14 cellular contexts compared by ENCODE assay signal in genomic region chr6:104625536-104625935, GRCh38.
A peak's percentile ranks its signal among the peaks of the same experiment; 100 is the strongest.
DNase-seq lines count a peak whose midpoint lies in the region; ATAC-seq, FAIRE-seq and TF ChIP-seq lines count a peak whose summit lies in the region.
"Had no signal": no experiment of that assay in that cellular context is flagged by ENCODE, and none has a peak within 500 bp of the region (broad histone marks: within the 10 kb centered on the region; RNA-seq: fewer than 3 reads in every experiment).

No MANE protein-coding gene starts in this region.

- intact Hi-C loops in MCF 10A (cut with micrococcal nuclease) (loop anchor here (2.0 kb wide), 1 partner anchor 13 kb away; no protein-coding TSS in a partner anchor), breast epithelium (cut with DNase I; ENCODE audit: low total_unique reads) (no loop called here)

- no peaks in the 10 kb centered on the region for H3K36me3 Mint-ChIP-seq in MCF 10A (ENCODE audit: insufficient read depth, unreplicated experiment)

- H3K27ac ChIP-seq in breast epithelium (no peak overlapping the region), keratinocyte (ENCODE audit: control insufficient read depth, insufficient read depth, low read length) (peak overlapping the region; percentile 92)
- H3K27ac ChIP-seq: left ventricle myocardium inferior, tibial artery had no signal

- FAIRE-seq in keratinocyte (lab: Jason Lieb, UNC), result peak; percentile 100
- FAIRE-seq in urothelium cell line (lab: Jason Lieb, UNC), result peak; percentile 71

- CTCF ChIA-PET in MCF 10A (lab: Yijun Ruan, JAX), result interaction anchor here (0.9 kb wide), 1 partner anchor 17 kb away, joined by 5 read pairs; no protein-coding TSS in a partner anchor

- no peaks in the 10 kb centered on the region for H3K9me3 Mint-ChIP-seq in MCF 10A (ENCODE audit: unreplicated experiment)

- H3K27me3 Mint-ChIP-seq in MCF 10A (ENCODE audit: insufficient read depth, unreplicated experiment), result no peaks in the 10 kb centered on the region

- H3K4me3 ChIP-seq in breast epithelium, result no peak overlapping the region
- H3K4me3 ChIP-seq in astrocyte of the spinal cord (ENCODE audit: low read depth, low read length), result no peak overlapping the region
- H3K4me3 ChIP-seq in keratinocyte (ENCODE audit: control insufficient read depth in 2 of 3, extremely low read depth in 1 of 3, insufficient read depth in 2 of 3, low read depth in 1 of 3, low read length in 3 of 3), result peak overlapping the region in 2 of 3 experiments; percentile 34 to 47
- H3K4me3 ChIP-seq: left ventricle myocardium inferior, tibial artery had no signal

- H2AFZ ChIP-seq in keratinocyte (ENCODE audit: control insufficient read depth, low read length), result peak overlapping the region; percentile 70

- in situ Hi-C loops in astrocyte of the spinal cord (cut with HindIII; ENCODE audit: low sequenced_read_pairs), result no loop called here

- no peak for ATAC-seq in GM18909 (IDR thresholded peaks at IDR 0.05; ENCODE audit: poor library complexity, unreplicated experiment)

- peaks cover 2% of the 10 kb centered on the region for H3K9me1 ChIP-seq in keratinocyte (ENCODE audit: control insufficient read depth, extremely low read depth, insufficient read depth, low read length)

- DNase-seq in MCF 10A (ENCODE audit: unreplicated experiment) (peak; percentile 96), breast epithelium (ENCODE audit: low spot score in 2 of 2) (no peak), astrocyte of the spinal cord (ENCODE audit: low read depth, low spot score) (peak; percentile 45), keratinocyte (ENCODE audit: low read depth, low spot score) (peak; percentile 95), urothelium cell line (ENCODE audit: low spot score) (peak; percentile 47)
- DNase-seq in central memory CD4-positive, alpha-beta T cell, result no peak
- no peak for DNase-seq in activated CD4-positive, CD25-positive, alpha-beta regulatory T cell (lab: John Stamatoyannopoulos, UW)
- DNase-seq: 8988T, amygdala, left ventricle myocardium inferior, NCI-H1092 treated with DMSO at 0.1 percent for 48 hours, posterior cingulate gyrus, tibial artery had no signal

- peaks cover 43% of the 10 kb centered on the region for H3K4me1 Mint-ChIP-seq in MCF 10A (ENCODE audit: insufficient read depth, unreplicated experiment)

- H3K27ac Mint-ChIP-seq in MCF 10A (ENCODE audit: low read depth, unreplicated experiment), result peak overlapping the region; percentile 92

- TF ChIP-seq CTCF in MCF 10A (IDR thresholded peaks at IDR 0.05; ENCODE audit: unreplicated experiment), result no peak
- no peak for TF ChIP-seq CTCF in breast epithelium (IDR thresholded peaks at IDR 0.05)
- no peak for TF ChIP-seq CTCF in astrocyte of the spinal cord (IDR thresholded peaks at IDR 0.05; ENCODE audit: low read depth, low read length)
- no peak for TF ChIP-seq CTCF in keratinocyte (optimal IDR thresholded peaks at IDR 0.05 in 1 of 3, IDR thresholded peaks at IDR 0.05 in 1 of 3, conservative IDR thresholded peaks at IDR 0.05 in 1 of 3; ENCODE audit: extremely low read depth in 1 of 3, insufficient read depth in 2 of 3, low read length in 3 of 3)

- no peaks in the 10 kb centered on the region for H3K9me3 ChIP-seq in breast epithelium
- H3K9me3 ChIP-seq in keratinocyte (ENCODE audit: control insufficient read depth, low read depth, low read length), result no peaks in the 10 kb centered on the region
- H3K9me3 ChIP-seq: left ventricle myocardium inferior, tibial artery had no signal

- peak overlapping the region; percentile 84 for H3K4me2 ChIP-seq in keratinocyte (ENCODE audit: control insufficient read depth, extremely low read depth, insufficient read depth, low read depth, low read length)

- dilution Hi-C loops in keratinocyte (cut with MboI; ENCODE audit: extremely low pct_ligation_motif_present, low sequenced_read_pairs), result no loop called here

- H4K20me1 ChIP-seq in keratinocyte (ENCODE audit: control insufficient read depth, extremely low read depth, insufficient read depth, low read length), result no peaks in the 10 kb centered on the region

- TF ChIP-seq POLR2A in breast epithelium (IDR thresholded peaks at IDR 0.05), result no peak

- no TSS peak for BruUV-seq in MCF 10A (replicated peaks; lab: Mats Ljungman, UMichigan)

- H3K4me3 Mint-ChIP-seq in MCF 10A (ENCODE audit: unreplicated experiment), result peak overlapping the region; percentile 50

- H3K36me3 ChIP-seq in breast epithelium (no peaks in the 10 kb centered on the region), keratinocyte (ENCODE audit: control insufficient read depth in 2 of 2, extremely low read depth in 1 of 2, insufficient read depth in 2 of 2, low read length in 2 of 2) (no peaks in the 10 kb centered on the region)
- H3K36me3 ChIP-seq: left ventricle myocardium inferior, tibial artery had no signal

- H3K27me3 ChIP-seq in breast epithelium, result no peaks in the 10 kb centered on the region
- no peaks in the 10 kb centered on the region for H3K27me3 ChIP-seq in keratinocyte (ENCODE audit: control insufficient read depth, extremely low read depth, insufficient read depth, low read length)
- H3K27me3 ChIP-seq: tibial artery had no signal

- H3K79me2 ChIP-seq in keratinocyte (ENCODE audit: control insufficient read depth, insufficient read depth, low read length), result no peaks in the 10 kb centered on the region

- POLR2A ChIA-PET in MCF 10A (lab: Yijun Ruan, JAX), result interaction anchor here (0.6 to 3.1 kb wide), 11 partner anchors 9 to 92 kb away, joined by 3 to 17 read pairs (median 4); no protein-coding TSS in a partner anchor

- H3K4me1 ChIP-seq in breast epithelium (no peaks in the 10 kb centered on the region), keratinocyte (ENCODE audit: control insufficient read depth, extremely low read depth, insufficient read depth, low read length) (peaks cover 42% of the 10 kb centered on the region)
- H3K4me1 ChIP-seq: left ventricle myocardium inferior had no signal

- peak overlapping the region; percentile 66 for H3K9ac ChIP-seq in keratinocyte (ENCODE audit: control insufficient read depth, extremely low read depth, insufficient read depth, low read length)

Comparison
In these comparisons a context has a peak if more than half of its experiments do, and no peak if none do; other contexts are left out.
1. DNase-seq: peak in MCF 10A (single experiment), astrocyte of the spinal cord (single experiment), keratinocyte (single experiment) and urothelium cell line (single experiment); none in breast epithelium (0 of 2), central memory CD4-positive, alpha-beta T cell (single experiment) and activated CD4-positive, CD25-positive, alpha-beta regulatory T cell (0 of 4).
2. H3K4me3 ChIP-seq: peak in keratinocyte (2 of 3); none in breast epithelium (0 of 3) and astrocyte of the spinal cord (single experiment).